Comparison of ENCODE assay signal across 8 cellular contexts in genomic region chr12:112107728-112108447, GRCh38. TPM values are rescaled to one million over a fixed set of nuclear protein-coding genes. Genes with fewer than 3 reads are reported as not detected.
DNase-seq lines count a peak whose midpoint lies in the region; FAIRE-seq and TF ChIP-seq lines count a peak whose summit lies in the region.

No MANE protein-coding gene starts in this region.

- H3K4me2 ChIP-seq in GM23248 (ENCODE audit: unreplicated experiment) = peak overlapping the region; percentile 86

- H3K9me3 ChIP-seq in GM23248 (ENCODE audit: low read depth) (no peaks in the 10 kb centered on the region), SJSA1 (replicated peaks) (no peaks in the 10 kb centered on the region), mesodermal cell (ENCODE audit: control insufficient read depth, low read length) (no peaks in the 10 kb centered on the region), thyroid gland (no peaks in the 10 kb centered on the region)

- peaks cover 21% of the 10 kb centered on the region for H3K4me1 ChIP-seq in GM23248 (ENCODE audit: insufficient read depth)
- H3K4me1 ChIP-seq in SJSA1 (replicated peaks) = peaks cover 45% of the 10 kb centered on the region
- peaks cover 28% of the 10 kb centered on the region for H3K4me1 ChIP-seq in mesodermal cell (ENCODE audit: control insufficient read depth, insufficient read depth, low read length, poor library complexity, severe bottlenecking)
- peaks cover 15 to 17% of the 10 kb centered on the region in 2 donors for H3K4me1 ChIP-seq in thyroid gland

- H2AFZ ChIP-seq in GM23248 = peak overlapping the region; percentile 97

- H3K36me3 ChIP-seq in BJ (ENCODE audit: control insufficient read depth, insufficient read depth, low read length) = peaks cover 1% of the 10 kb centered on the region; the same call in 1 of the 2 replicates
- H3K36me3 ChIP-seq in GM23248 (ENCODE audit: low read depth) = no peaks in the 10 kb centered on the region
- peaks cover 36% of the 10 kb centered on the region for H3K36me3 ChIP-seq in SJSA1
- H3K36me3 ChIP-seq in mesodermal cell (ENCODE audit: control insufficient read depth, insufficient read depth, low read length) = peaks cover 32% of the 10 kb centered on the region
- no peaks in the 10 kb centered on the region for H3K36me3 ChIP-seq in thyroid gland

- no peaks in the 10 kb centered on the region for H3K27me3 ChIP-seq in BJ (ENCODE audit: control insufficient read depth, insufficient read depth, low read length)
- no peaks in the 10 kb centered on the region for H3K27me3 ChIP-seq in GM23248 (replicated peaks; ENCODE audit: insufficient read depth)
- H3K27me3 ChIP-seq in SJSA1 (replicated peaks) = no peaks in the 10 kb centered on the region
- H3K27me3 ChIP-seq in thyroid gland = no peaks in the 10 kb centered on the region

- no peaks in the 10 kb centered on the region for H3K9me3 Mint-ChIP-seq in dendritic cell treated with granulocyte-macrophage colony-stimulating factor and Interleukin-4, amounts not matched to agents 40 ng/mL and 50 ng/mL, for 4 days

- H4K20me1 ChIP-seq in GM23248 (ENCODE audit: insufficient read depth) = no peaks in the 10 kb centered on the region; the same call in 1 of the 2 replicates

- CTCF ChIA-PET in BJ (lab: Yijun Ruan, JAX) = interaction anchor here (0.7 to 1.0 kb wide), 3 partner anchors 11 to 19 kb away, joined by 3 to 4 read pairs (median 3); no protein-coding TSS in a partner anchor

- peak overlapping the region; percentile 99 for H3K27ac Mint-ChIP-seq in dendritic cell treated with granulocyte-macrophage colony-stimulating factor and Interleukin-4, amounts not matched to agents 40 ng/mL and 50 ng/mL, for 4 days

- in situ Hi-C loops in GM23248 (cut with MboI) = no loop called here

- intact Hi-C loops in dendritic cell treated with granulocyte-macrophage colony-stimulating factor and Interleukin-4, amounts not matched to agents 40 ng/mL and 50 ng/mL, for 4 days (cut with micrococcal nuclease) = loop anchor here (2.0 kb wide), 1 partner anchor 17 kb away; the partner anchor contains the start of gene TRAFD1
- intact Hi-C loops in thyroid gland (cut with DNase I) = no loop called here

- FAIRE-seq in H54 (lab: Jason Lieb, UNC) = no peak

- H3K27ac ChIP-seq in GM23248 (peak overlapping the region; percentile 85), SJSA1 (peak overlapping the region; percentile 69), mesodermal cell (ENCODE audit: low read depth, low read length, severe bottlenecking) (peak overlapping the region; percentile 83), thyroid gland (peak overlapping the region in 2 of 3 donors; percentile 95 to 97)

- H3K4me3 ChIP-seq in BJ (ENCODE audit: low read depth, low read length) (peak overlapping the region; percentile 79), GM23248 (peak overlapping the region; percentile 94), SJSA1 (peak overlapping the region; percentile 87), mesodermal cell (ENCODE audit: extremely low read depth, insufficient read depth, low read length, poor library complexity, severe bottlenecking) (peak overlapping the region; percentile 86), thyroid gland (replicated peaks in 1 of 3) (peak overlapping the region; percentile 51 to 71 (median 68))

- H3K79me2 ChIP-seq in GM23248 (ENCODE audit: insufficient read depth) = peaks cover 61% of the 10 kb centered on the region

- H3K27me3 Mint-ChIP-seq in dendritic cell treated with granulocyte-macrophage colony-stimulating factor and Interleukin-4, amounts not matched to agents 40 ng/mL and 50 ng/mL, for 4 days = no peaks in the 10 kb centered on the region

- peak overlapping the region; percentile 90 for H3K4me3 Mint-ChIP-seq in dendritic cell treated with granulocyte-macrophage colony-stimulating factor and Interleukin-4, amounts not matched to agents 40 ng/mL and 50 ng/mL, for 4 days

- no peak for DNase-seq in BJ (ENCODE audit: low read depth)
- peak; percentile 54 for DNase-seq in GM23248
- DNase-seq in SJSA1 (ENCODE audit: low read depth in 1 of 2, low spot score in 2 of 2) = peak in 1 of 2 experiments; percentile 46
- peak; percentile 29 to 31 for DNase-seq in thyroid gland
- DNase-seq in SW480 (ENCODE audit: low spot score) = no peak
- no peak for DNase-seq in H54 (ENCODE audit: insufficient read length, low spot score)

- no peak for TF ChIP-seq POLR2A in thyroid gland (IDR thresholded peaks at IDR 0.05)
- no peak for TF ChIP-seq POLR2A in H54 (IDR thresholded peaks at IDR 0.05; ENCODE audit: low read depth, low read length)

- peak overlapping the region; percentile 92 for H3K9ac ChIP-seq in GM23248

- TF ChIP-seq CTCF in BJ (IDR thresholded peaks at IDR 0.05; ENCODE audit: insufficient read depth, low read depth, low read length) (no peak), thyroid gland (IDR thresholded peaks at IDR 0.05) (no peak)

- peaks cover 52% of the 10 kb centered on the region for H3K4me1 Mint-ChIP-seq in dendritic cell treated with granulocyte-macrophage colony-stimulating factor and Interleukin-4, amounts not matched to agents 40 ng/mL and 50 ng/mL, for 4 days (ENCODE audit: low read depth)

- WGBS in GM23248 (ENCODE audit: low coverage in 1 of 2, low lambda C conversion rate in 2 of 2, missing lambda C conversion rate in 2 of 2), 2 experiments = 1 to 2% methylated on average over 18 to 23 of the region's 23 CpGs
- 0% methylated on average over 15 to 18 of the region's 23 CpGs for WGBS in mesodermal cell (ENCODE audit: insufficient coverage in 2 of 2), 2 experiments
- 4 to 5% methylated on average over 12 to 17 of the region's 23 CpGs for WGBS in thyroid gland, 2 donors

- no peaks in the 10 kb centered on the region for H3K9me2 ChIP-seq in GM23248 (ENCODE audit: insufficient read depth)

- peaks cover 11% of the 10 kb centered on the region; the same call in 1 of the 2 replicates for H3F3A ChIP-seq in GM23248 (ENCODE audit: insufficient read depth)

- POLR2A ChIA-PET in BJ (lab: Charles Lee) = interaction anchor here (0.6 to 0.7 kb wide), 2 partner anchors 11 to 17 kb away, joined by 3 to 4 read pairs; partner anchors contain the start of gene TRAFD1

- peaks cover 54% of the 10 kb centered on the region for H3K36me3 Mint-ChIP-seq in dendritic cell treated with granulocyte-macrophage colony-stimulating factor and Interleukin-4, amounts not matched to agents 40 ng/mL and 50 ng/mL, for 4 days (ENCODE audit: low read depth)

RNA-seq across cellular contexts. Expression of gene NAA25, which starts 0.7 kb away (rescaled TPM):
- polyA plus RNA-seq in BJ (2011; rRNA removed) (7.2 and 13.6 TPM in 2 replicates), GM23248 (2016; fragmentation: Nextera tagmentation; extraction: Ambion mirVana) (16.1 and 17.2 TPM in 2 replicates)
- polyA minus RNA-seq in BJ (2011; rRNA and poly(A)+ RNA removed) = 8.2 and 12.0 TPM in 2 replicates
- total RNA-seq in GM23248 (2014; rRNA removed; shearing (Covaris generic)) = 15.2 and 17.8 TPM in 2 replicates
- total RNA-seq in SJSA1 (2014; rRNA removed; shearing (Covaris generic)) = 18.7 and 19.3 TPM in 2 replicates
- 18.3 TPM for polyA plus RNA-seq in mesodermal cell (2013, experiment 1 of 2)
- 17.5 TPM for polyA plus RNA-seq in mesodermal cell (2013, experiment 2 of 2)
- total RNA-seq in thyroid gland = 10 to 100 TPM; 22.4 to 37.1 (median 24.7) TPM

RNA-seq across cellular contexts. Expression of gene TRAFD1, which starts 17.5 kb away (rescaled TPM):
- 23.7 and 24.0 TPM in 2 replicates for polyA plus RNA-seq in BJ (2011; rRNA removed)
- polyA minus RNA-seq in BJ (2011; rRNA and poly(A)+ RNA removed) = 13.1 and 15.2 TPM in 2 replicates
- 31.7 and 42.1 TPM in 2 replicates for total RNA-seq in GM23248 (2014; rRNA removed; shearing (Covaris generic))
- polyA plus RNA-seq in GM23248 (2016; fragmentation: Nextera tagmentation; extraction: Ambion mirVana) = 34.2 and 36.5 TPM in 2 replicates
- 37.3 and 38.2 TPM in 2 replicates for total RNA-seq in SJSA1 (2014; rRNA removed; shearing (Covaris generic))
- 31.9 TPM for polyA plus RNA-seq in mesodermal cell (2013, experiment 1 of 2)
- 27.9 TPM for polyA plus RNA-seq in mesodermal cell (2013, experiment 2 of 2)
- total RNA-seq in thyroid gland = 10 to 100 TPM; 24.6 to 34.4 (median 27.9) TPM

Comparison
In these comparisons a context has a peak if more than half of its experiments do, and no peak if none do; other contexts are left out.
1. DNase-seq: peak in GM23248 (single experiment) and thyroid gland (2 of 2); none in BJ (single experiment), SW480 (single experiment) and H54 (single experiment).
2. Peak in every context shown above with its lines, with median percentiles within 50 percentile points of each other: H3K4me3 ChIP-seq and H3K27ac ChIP-seq.